ENCODE assay signal across 8 cellular contexts in genomic region chr9:76704601-76705204, GRCh38. TPM values are rescaled to one million over a fixed set of nuclear protein-coding genes. Genes with fewer than 3 reads are reported as not detected.
DNase-seq lines count a peak whose midpoint lies in the region; ATAC-seq and TF ChIP-seq lines count a peak whose summit lies in the region.

No MANE protein-coding gene starts in this region.

- peak; percentile 86 for ATAC-seq in HCT116
- no peak for ATAC-seq in HG03565 (IDR thresholded peaks at IDR 0.05; ENCODE audit: unreplicated experiment)

- no TSS peak for BruUV-seq in HCT116 (replicated peaks; lab: Mats Ljungman, UMichigan)

- DNase-seq in CMK (ENCODE audit: low read depth) = peak; percentile 14
- DNase-seq in HCT116 (ENCODE audit: low read depth, low spot score) = peak; percentile 80
- DNase-seq in NCI-H510A (lab: John Stamatoyannopoulos, UW) = peak; percentile 51
- DNase-seq in brain microvascular endothelial cell = peak; percentile 41
- peak; percentile 50 to 63 (median 59) for DNase-seq in immature natural killer cell
- no peak for DNase-seq in stomach
- no peak for DNase-seq in stimulated activated CD4-positive, alpha-beta T cell treated with anti-CD3 and anti-CD28 coated beads, Interleukin-15, amount 100 ng/mL, for 24 hours

- intact Hi-C loops in HCT116 (cut with micrococcal nuclease) = loop anchor here (1.0 to 2.0 kb wide), 4 partner anchors 38 to 302 kb away; no protein-coding TSS in a partner anchor
- intact Hi-C loops in stomach (cut with DNase I; ENCODE audit: low total_unique reads) = loop anchor here (5.0 kb wide), 1 partner anchor 257 kb away; no protein-coding TSS in a partner anchor

- no peak overlapping the region for H2AFZ ChIP-seq in HCT116 (ENCODE audit: low read depth, low read length, poor library complexity, severe bottlenecking)

- TF ChIP-seq EP300 in stomach (IDR thresholded peaks at IDR 0.05) = no peak

- peak; percentile 46 to 84 (median 68) for TF ChIP-seq CTCF in HCT116 (IDR thresholded peaks at IDR 0.05 in 2 of 3, conservative IDR thresholded peaks at IDR 0.05 in 1 of 3; ENCODE audit: borderline replicate concordance in 1 of 3, insufficient read depth in 1 of 3, low read depth in 2 of 3, low read length in 2 of 3)
- peak; percentile 60 for TF ChIP-seq CTCF in brain microvascular endothelial cell (IDR thresholded peaks at IDR 0.05; ENCODE audit: low read depth, low read length, missing control alignments)
- TF ChIP-seq CTCF in stomach (IDR thresholded peaks at IDR 0.05) = peak in 5 of 7 experiments; percentile 38 to 80 (median 74)

- peaks cover 2 to 16% (median 6%) of the 10 kb centered on the region in 3 donors for H3K27me3 Mint-ChIP-seq in immature natural killer cell (ENCODE audit: low read depth in 3 of 3)

- no peaks in the 10 kb centered on the region for H3K4me1 Mint-ChIP-seq in immature natural killer cell

- CTCF ChIA-PET in HCT116 (lab: Charles Lee) = interaction anchor here (0.6 to 3.0 kb wide), 10 partner anchors 11 to 258 kb away, joined by 3 to 19 read pairs (median 4); no protein-coding TSS in a partner anchor

- in situ Hi-C loops in brain microvascular endothelial cell (cut with HindIII; ENCODE audit: low pct_ligation_motif_present, low sequenced_read_pairs) = no loop called here

- no peaks in the 10 kb centered on the region for H4K20me1 ChIP-seq in HCT116 (ENCODE audit: insufficient read depth)

- no peak overlapping the region for H3K9ac ChIP-seq in HCT116 (ENCODE audit: low read length)

- no peak overlapping the region for H3K4me3 ChIP-seq in HCT116 (replicated peaks in 1 of 2; ENCODE audit: low read depth in 1 of 2, low read length in 2 of 2)
- H3K4me3 ChIP-seq in brain microvascular endothelial cell (ENCODE audit: low read depth, low read length) = no peak overlapping the region
- H3K4me3 ChIP-seq in stomach = no peak overlapping the region

- H3K36me3 Mint-ChIP-seq in immature natural killer cell = no peaks in the 10 kb centered on the region

- 7 to 12% (median 9%) methylated on average over 9 of the region's 9 CpGs for WGBS in stomach, 5 donors

- no peaks in the 10 kb centered on the region for H3K79me2 ChIP-seq in HCT116 (ENCODE audit: insufficient read depth, low read length)

- POLR2A ChIA-PET in HCT116 (lab: Charles Lee) = no interaction called here

- H3K9me2 ChIP-seq in HCT116 (ENCODE audit: insufficient read depth) = no peaks in the 10 kb centered on the region

- no peaks in the 10 kb centered on the region for H3K9me3 ChIP-seq in HCT116 (ENCODE audit: control insufficient read depth in 1 of 2, insufficient read depth in 1 of 2, low read depth in 1 of 2, low read length in 2 of 2)
- no peaks in the 10 kb centered on the region for H3K9me3 ChIP-seq in stomach

- TF ChIP-seq POLR2A in HCT116 (IDR thresholded peaks at IDR 0.05; ENCODE audit: borderline replicate concordance, extremely low read depth, insufficient read depth, insufficient read length) (no peak), stomach (IDR thresholded peaks at IDR 0.05) (no peak)

- H3K4me2 ChIP-seq in HCT116 (ENCODE audit: low read length) = no peak overlapping the region

- H3K4me3 Mint-ChIP-seq in immature natural killer cell = no peak overlapping the region

- H3K27ac ChIP-seq in HCT116 (ENCODE audit: low read depth, low read length) (no peak overlapping the region), brain microvascular endothelial cell (no peak overlapping the region), stomach (no peak overlapping the region)

- RAD21 ChIA-PET in HCT116 (lab: Charles Lee; ENCODE audit: low non-redundant PET in 1 of 2, low total read pairs in 2 of 2, uncharacterized antibody in 2 of 2, unreplicated experiment in 2 of 2) = interaction anchor here in 1 of 2 experiments (1.0 kb wide), 1 partner anchor 39 kb away, joined by 3 read pairs; no protein-coding TSS in a partner anchor

- no peak overlapping the region for H3K27ac Mint-ChIP-seq in immature natural killer cell

- H3K27me3 ChIP-seq in HCT116 (ENCODE audit: insufficient read depth, low read length) (peaks cover 60% of the 10 kb centered on the region), brain microvascular endothelial cell (replicated peaks) (peaks cover 9% of the 10 kb centered on the region), stomach (peaks cover 0 to 8% (median 0%) of the 10 kb centered on the region in 3 donors)

- H3K4me1 ChIP-seq in HCT116 (ENCODE audit: control insufficient read depth in 1 of 2, insufficient read depth in 2 of 2, low read length in 2 of 2) = no peaks in the 10 kb centered on the region
- H3K4me1 ChIP-seq in stomach = peaks cover 0 to 33% (median 10%) of the 10 kb centered on the region in 4 donors

- TF ChIP-seq RAD21 in HCT116 (IDR thresholded peaks at IDR 0.05; ENCODE audit: low read depth) = peak; percentile 90

- H3K36me3 ChIP-seq in HCT116 (ENCODE audit: control insufficient read depth in 1 of 2, insufficient read depth in 2 of 2, low read length in 2 of 2) (no peaks in the 10 kb centered on the region), brain microvascular endothelial cell (replicated peaks) (no peaks in the 10 kb centered on the region), stomach (peaks cover 0 to 9% (median 2%) of the 10 kb centered on the region in 4 donors)

- no peaks in the 10 kb centered on the region for H3K9me3 Mint-ChIP-seq in immature natural killer cell

TF ChIP-seq in HCT116, 20 proteins besides CTCF, POLR2A, EP300 and RAD21:
- TF ChIP-seq TCF7L2 (IDR thresholded peaks at IDR 0.05; ENCODE audit: borderline replicate concordance, extremely low read depth, insufficient read depth, insufficient read length) (no peak), ZNF274 (IDR thresholded peaks at IDR 0.05; ENCODE audit: low read depth, low read length) (no peak)

RNA-seq across cellular contexts. Expression of gene PCA3, which starts 59.5 kb away (rescaled TPM):
- total RNA-seq in HCT116 (2021; ENCODE audit: unreplicated experiment) (not detected), stomach (under 1 TPM in 2 of 5 donors, not detected in 3; 0.45 to 0.73 TPM)
- 0.04 TPM in 1 of 2 replicates, not detected in the other for polyA plus RNA-seq in HCT116 (2012)
- polyA plus RNA-seq in immature natural killer cell (not detected), stomach (not detected)

Comparison
In these comparisons a context has a peak if more than half of its experiments do, and no peak if none do; other contexts are left out.
1. DNase-seq: peak in CMK (single experiment), HCT116 (single experiment), NCI-H510A (single experiment), brain microvascular endothelial cell (single experiment) and immature natural killer cell (3 of 3); none in stomach (single experiment) and stimulated activated CD4-positive, alpha-beta T cell treated with anti-CD3 and anti-CD28 coated beads, Interleukin-15, amount 100 ng/mL, for 24 hours (single experiment).
2. Peak in every context shown above with its lines, with median percentiles within 50 percentile points of each other: CTCF ChIP-seq.